Comparison of ENCODE assay signal across 8 cellular contexts in the genomic region with DNA sequence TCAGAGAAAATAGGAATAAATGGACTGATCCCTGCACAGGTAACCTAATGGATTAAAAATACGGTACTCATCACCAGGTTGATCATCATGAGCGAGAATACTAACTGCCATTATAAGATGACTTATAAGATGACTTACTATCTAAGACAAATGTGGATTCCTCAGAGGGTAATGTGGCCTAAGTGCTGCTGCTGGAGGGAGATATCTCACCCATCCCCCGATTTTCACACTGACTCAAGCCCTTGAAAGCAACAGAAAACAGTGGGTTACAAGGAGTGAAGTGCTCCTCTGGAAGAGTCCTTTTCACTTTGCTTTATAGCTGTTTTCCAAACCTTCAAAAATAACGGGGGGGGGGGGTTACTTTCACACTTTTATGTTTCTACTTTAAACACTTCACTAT. TPM values are rescaled to one million over a fixed set of nuclear protein-coding genes. Genes with fewer than 3 reads are reported as not detected.
DNase-seq lines count a peak whose midpoint lies in the region; ATAC-seq, FAIRE-seq and TF ChIP-seq lines count a peak whose summit lies in the region.

No MANE protein-coding gene starts in this region.

- DNase-seq in A549 (ENCODE audit: low read depth in 1 of 2, low spot score in 1 of 2) (no peak), GM23248 (peak; percentile 38), lower lobe of right lung (no peak), testis (no peak), body of pancreas (no peak)
- DNase-seq in activated T-helper 2 cell treated with anti-CD3 and anti-CD28 coated beads, Interferon-gamma antibody, Interleukin-2, Interleukin-4, amounts not matched to agents 10 μg/mL and 5 μg/mL and 100 μg/mL, durations not matched to agents 14 hours and 24 hours and 36 hours (ENCODE audit: low spot score), result no peak

- H3K9me3 ChIP-seq in A549 (peaks cover 12% of the 10 kb centered on the region; the same call in 2 of the 3 replicates), GM23248 (ENCODE audit: low read depth) (no peaks in the 10 kb centered on the region), lower lobe of right lung (no peaks in the 10 kb centered on the region), testis (no peaks in the 10 kb centered on the region), body of pancreas (no peaks in the 10 kb centered on the region)

- in situ Hi-C loops in GM23248 (cut with MboI), result no loop called here

- no peaks in the 10 kb centered on the region for H4K20me1 ChIP-seq in GM23248 (ENCODE audit: insufficient read depth)

- H3K36me3 ChIP-seq in GM23248 (ENCODE audit: low read depth), result no peaks in the 10 kb centered on the region
- H3K36me3 ChIP-seq in lower lobe of right lung, result no peaks in the 10 kb centered on the region
- no peaks in the 10 kb centered on the region for H3K36me3 ChIP-seq in testis (ENCODE audit: low read depth, missing control alignments)
- H3K36me3 ChIP-seq in body of pancreas (replicated peaks in 1 of 2; ENCODE audit: insufficient read depth in 1 of 2, low read depth in 2 of 2), result no peaks in the 10 kb centered on the region

- TF ChIP-seq RAD21 in A549 (conservative IDR thresholded peaks at IDR 0.05 in 1 of 2, IDR thresholded peaks at IDR 0.05 in 1 of 2), result no peak

- peak overlapping the region; percentile 85 for H3K9ac ChIP-seq in GM23248

- peak overlapping the region; percentile 100 for H3K27ac Mint-ChIP-seq in activated T-helper 2 cell treated with anti-CD3 and anti-CD28 coated beads, Interferon-gamma antibody, Interleukin-2, Interleukin-4, amounts not matched to agents 10 μg/mL and 5 μg/mL and 100 μg/mL, durations not matched to agents 14 hours and 24 hours and 36 hours

- intact Hi-C loops in activated T-helper 2 cell treated with anti-CD3 and anti-CD28 coated beads, Interferon-gamma antibody, Interleukin-2, Interleukin-4, amounts not matched to agents 10 μg/mL and 5 μg/mL and 100 μg/mL, durations not matched to agents 14 hours and 24 hours and 36 hours (cut with micrococcal nuclease), result loop anchor here (2.0 to 5.0 kb wide), 4 partner anchors 48 to 777 kb away; a partner anchor contains a TSS
- intact Hi-C loops in lower lobe of right lung (cut with DNase I), result no loop called here
- intact Hi-C loops in testis (cut with DNase I; ENCODE audit: low total_unique reads), result no loop called here
- intact Hi-C loops in body of pancreas (cut with DNase I), result no loop called here

- H3K4me3 ChIP-seq in A549, result peak overlapping the region; percentile 63
- H3K4me3 ChIP-seq in GM23248, result peak overlapping the region; percentile 83
- H3K4me3 ChIP-seq in lower lobe of right lung, result peak overlapping the region; percentile 69
- peak overlapping the region in 1 of 2 donors; percentile 69 for H3K4me3 ChIP-seq in testis
- no peak overlapping the region for H3K4me3 ChIP-seq in body of pancreas

- TF ChIP-seq POLR2A in A549 (IDR thresholded peaks at IDR 0.05; ENCODE audit: low read length) (no peak), testis (IDR thresholded peaks at IDR 0.05) (no peak), body of pancreas (IDR thresholded peaks at IDR 0.05) (no peak)

- H3K27ac ChIP-seq in A549, result peak overlapping the region; percentile 74 to 93; a peak in 4 of 6 replicates
- no peak overlapping the region for H3K27ac ChIP-seq in GM23248
- no peak overlapping the region for H3K27ac ChIP-seq in lower lobe of right lung
- H3K27ac ChIP-seq in testis, result peak overlapping the region in 1 of 2 donors; percentile 81
- H3K27ac ChIP-seq in body of pancreas, result peak overlapping the region in 1 of 4 donors; percentile 51

- CTCF ChIA-PET in A549 (lab: Yijun Ruan, JAX), result interaction anchor here (3.4 kb wide), 1 partner anchor 14 kb away, joined by 19 read pairs; no protein-coding TSS in a partner anchor

- no peaks in the 10 kb centered on the region for H3K9me2 ChIP-seq in GM23248 (ENCODE audit: insufficient read depth)

- H3K4me3 Mint-ChIP-seq in activated T-helper 2 cell treated with anti-CD3 and anti-CD28 coated beads, Interferon-gamma antibody, Interleukin-2, Interleukin-4, amounts not matched to agents 10 μg/mL and 5 μg/mL and 100 μg/mL, durations not matched to agents 14 hours and 24 hours and 36 hours (ENCODE audit: low read depth), result peak overlapping the region; percentile 100

- peak overlapping the region; percentile 93 for H2AFZ ChIP-seq in GM23248

- no peaks in the 10 kb centered on the region for H3F3A ChIP-seq in GM23248 (ENCODE audit: insufficient read depth)

- H3K27me3 Mint-ChIP-seq in activated T-helper 2 cell treated with anti-CD3 and anti-CD28 coated beads, Interferon-gamma antibody, Interleukin-2, Interleukin-4, amounts not matched to agents 10 μg/mL and 5 μg/mL and 100 μg/mL, durations not matched to agents 14 hours and 24 hours and 36 hours (ENCODE audit: low read depth), result peaks cover 3% of the 10 kb centered on the region

- H3K9me3 Mint-ChIP-seq in activated T-helper 2 cell treated with anti-CD3 and anti-CD28 coated beads, Interferon-gamma antibody, Interleukin-2, Interleukin-4, amounts not matched to agents 10 μg/mL and 5 μg/mL and 100 μg/mL, durations not matched to agents 14 hours and 24 hours and 36 hours, result peaks cover 12% of the 10 kb centered on the region

- H3K4me1 ChIP-seq in A549, result peaks cover 12% of the 10 kb centered on the region; the same call in 2 of the 3 replicates
- H3K4me1 ChIP-seq in GM23248 (ENCODE audit: insufficient read depth), result peaks cover 8% of the 10 kb centered on the region; the same call in 1 of the 2 replicates
- H3K4me1 ChIP-seq in lower lobe of right lung, result peaks cover 9% of the 10 kb centered on the region
- H3K4me1 ChIP-seq in testis, result no peaks in the 10 kb centered on the region
- H3K4me1 ChIP-seq in body of pancreas, result peaks cover 8% of the 10 kb centered on the region

- 55% methylated on average over 4 of the region's 4 CpGs for WGBS in A549 (ENCODE audit: missing lambda C conversion rate)
- 49 to 52% methylated on average over 4 of the region's 4 CpGs for WGBS in GM23248 (ENCODE audit: low coverage in 1 of 2, low lambda C conversion rate in 2 of 2, missing lambda C conversion rate in 2 of 2), 2 experiments
- WGBS in testis, 2 donors, result 29 to 42% methylated on average over 4 of the region's 4 CpGs
- 50 to 55% methylated on average over 4 of the region's 4 CpGs for WGBS in body of pancreas, 2 donors

- peaks cover 16% of the 10 kb centered on the region for H3K36me3 Mint-ChIP-seq in activated T-helper 2 cell treated with anti-CD3 and anti-CD28 coated beads, Interferon-gamma antibody, Interleukin-2, Interleukin-4, amounts not matched to agents 10 μg/mL and 5 μg/mL and 100 μg/mL, durations not matched to agents 14 hours and 24 hours and 36 hours (ENCODE audit: low read depth)

- ATAC-seq in A549, result no peak
- no peak for ATAC-seq in lower lobe of right lung
- ATAC-seq in GM21737 (IDR thresholded peaks at IDR 0.05; ENCODE audit: unreplicated experiment), result no peak
- no peak for ATAC-seq in body of pancreas
- no peak for ATAC-seq in HG03025 (IDR thresholded peaks at IDR 0.05; ENCODE audit: low FRiP score, unreplicated experiment)

- peaks cover 21% of the 10 kb centered on the region for H3K79me2 ChIP-seq in GM23248 (ENCODE audit: insufficient read depth)

- H3K4me1 Mint-ChIP-seq in activated T-helper 2 cell treated with anti-CD3 and anti-CD28 coated beads, Interferon-gamma antibody, Interleukin-2, Interleukin-4, amounts not matched to agents 10 μg/mL and 5 μg/mL and 100 μg/mL, durations not matched to agents 14 hours and 24 hours and 36 hours (ENCODE audit: low read depth), result peaks cover 30% of the 10 kb centered on the region

- peak overlapping the region; percentile 71 for H3K4me2 ChIP-seq in A549
- peak overlapping the region; percentile 95 for H3K4me2 ChIP-seq in GM23248 (ENCODE audit: unreplicated experiment)

- TF ChIP-seq CTCF in A549 (IDR thresholded peaks at IDR 0.05) (no peak), lower lobe of right lung (IDR thresholded peaks at IDR 0.05) (no peak), testis (IDR thresholded peaks at IDR 0.05) (no peak), body of pancreas (IDR thresholded peaks at IDR 0.05) (no peak)

- H3K27me3 ChIP-seq in GM23248 (replicated peaks; ENCODE audit: insufficient read depth) (no peaks in the 10 kb centered on the region), lower lobe of right lung (ENCODE audit: low read depth) (no peaks in the 10 kb centered on the region), testis (no peaks in the 10 kb centered on the region), body of pancreas (no peaks in the 10 kb centered on the region)

- TF ChIP-seq EP300 in A549 (IDR thresholded peaks at IDR 0.05), result no peak

- POLR2A ChIA-PET in A549 (lab: Yijun Ruan, JAX), result no interaction called here

- no peak for FAIRE-seq in A549 (lab: Jason Lieb, UNC)

RNA-seq across cellular contexts. Expression of a gene that starts 0.9 kb away (rescaled TPM):
- polyA plus RNA-seq in A549 (2011; rRNA removed), result 31.3 and 34.6 TPM in 2 replicates
- 22.6 and 26.0 TPM in 2 replicates for polyA plus RNA-seq in A549 (2012; cell fraction: cytosol; rRNA removed)
- polyA plus RNA-seq in A549 (2012; cell fraction: nucleus; rRNA removed), result 17.9 and 30.3 TPM in 2 replicates
- polyA plus RNA-seq in A549 (2017; fragmentation: RNase III; extraction: RNeasy Plus Mini Kit Qiagen cat#74134 plus additional on column Dnase treatment), result 27.5 to 31.4 TPM (median 29.1 TPM) in 3 replicates
- 10.5 and 12.5 TPM in 2 replicates for polyA minus RNA-seq in A549 (2011; rRNA and poly(A)+ RNA removed)
- 31.9 and 44.9 TPM in 2 replicates for total RNA-seq in GM23248 (2014; rRNA removed; shearing (Covaris generic))
- polyA plus RNA-seq in GM23248 (2016; fragmentation: Nextera tagmentation; extraction: Ambion mirVana), result 30.1 and 32.8 TPM in 2 replicates
- total RNA-seq in activated T-helper 2 cell treated with anti-CD3 and anti-CD28 coated beads, Interferon-gamma antibody, Interleukin-2, Interleukin-4, amounts not matched to agents 10 μg/mL and 5 μg/mL and 100 μg/mL, durations not matched to agents 14 hours and 24 hours and 36 hours, result 17.9 and 18.1 TPM in 2 replicates
- total RNA-seq in lower lobe of right lung, result 20.5 TPM
- total RNA-seq in testis, result 10 to 100 TPM; 15.1 to 17.2 TPM
- polyA plus RNA-seq in testis (ENCODE audit: insufficient read depth, low read depth, low replicate concordance), result 17.7 TPM
- total RNA-seq in body of pancreas, result 10 to 100 TPM in 1 of 2 donors, 1 to 10 TPM in 1; 8.8 to 10.2 TPM

RNA-seq across cellular contexts. Expression of a gene that starts 47.4 kb away (rescaled TPM):
- polyA plus RNA-seq in A549 (2011; rRNA removed) (0.13 and 0.20 TPM in 2 replicates), A549 (2017; fragmentation: RNase III; extraction: RNeasy Plus Mini Kit Qiagen cat#74134 plus additional on column Dnase treatment) (0.07 to 0.14 TPM (median 0.08 TPM) in 3 replicates), GM23248 (2016; fragmentation: Nextera tagmentation; extraction: Ambion mirVana) (1.2 and 1.7 TPM in 2 replicates), testis (ENCODE audit: insufficient read depth, low read depth, low replicate concordance) (6.2 TPM)
- 0.08 and 0.14 TPM in 2 replicates for polyA plus RNA-seq in A549 (2012; cell fraction: cytosol; rRNA removed)
- 0.43 and 0.77 TPM in 2 replicates for polyA plus RNA-seq in A549 (2012; cell fraction: nucleus; rRNA removed)
- 0.15 and 0.95 TPM in 2 replicates for polyA minus RNA-seq in A549 (2011; rRNA and poly(A)+ RNA removed)
- total RNA-seq in GM23248 (2014; rRNA removed; shearing (Covaris generic)), result 2.6 and 5.2 TPM in 2 replicates
- total RNA-seq in activated T-helper 2 cell treated with anti-CD3 and anti-CD28 coated beads, Interferon-gamma antibody, Interleukin-2, Interleukin-4, amounts not matched to agents 10 μg/mL and 5 μg/mL and 100 μg/mL, durations not matched to agents 14 hours and 24 hours and 36 hours, result 0.44 and 0.52 TPM in 2 replicates
- total RNA-seq in lower lobe of right lung (25.0 TPM), testis (1 to 10 TPM; 3.0 to 7.6 TPM), body of pancreas (1 to 10 TPM; 2.0 to 4.2 TPM)

RNA-seq across cellular contexts. Expression of a gene that starts 54.0 kb away (rescaled TPM):
- polyA plus RNA-seq in A549 (2011; rRNA removed) (not detected in 2 replicates), A549 (2017; fragmentation: RNase III; extraction: RNeasy Plus Mini Kit Qiagen cat#74134 plus additional on column Dnase treatment) (not detected in 3 replicates), GM23248 (2016; fragmentation: Nextera tagmentation; extraction: Ambion mirVana) (0.08 and 0.21 TPM in 2 replicates), testis (ENCODE audit: insufficient read depth, low read depth, low replicate concordance) (10.4 TPM)
- not detected in 2 replicates for polyA plus RNA-seq in A549 (2012; cell fraction: cytosol; rRNA removed)
- polyA plus RNA-seq in A549 (2012; cell fraction: nucleus; rRNA removed), result not detected in 2 replicates
- not detected in 2 replicates for polyA minus RNA-seq in A549 (2011; rRNA and poly(A)+ RNA removed)
- 0.51 and 0.76 TPM in 2 replicates for total RNA-seq in GM23248 (2014; rRNA removed; shearing (Covaris generic))
- not detected in 2 replicates for total RNA-seq in activated T-helper 2 cell treated with anti-CD3 and anti-CD28 coated beads, Interferon-gamma antibody, Interleukin-2, Interleukin-4, amounts not matched to agents 10 μg/mL and 5 μg/mL and 100 μg/mL, durations not matched to agents 14 hours and 24 hours and 36 hours
- total RNA-seq in lower lobe of right lung (14.4 TPM), testis (1 to 10 TPM; 5.5 to 7.3 TPM), body of pancreas (1 to 10 TPM; 4.2 to 4.9 TPM)

Comparison
In these comparisons a context has a peak if more than half of its experiments do, and no peak if none do; other contexts are left out.
1. H3K27ac ChIP-seq: peak in A549 (2 of 2); none in GM23248 (single experiment) and lower lobe of right lung (single experiment).
2. H3K4me3 ChIP-seq: peak in A549 (single experiment), GM23248 (single experiment) and lower lobe of right lung (single experiment); none in body of pancreas (0 of 2).